ENCODE assay signal across 8 cellular contexts in genomic region chr6:38639498-38640215, GRCh38. TPM values are rescaled to one million over a fixed set of nuclear protein-coding genes. Genes with fewer than 3 reads are reported as not detected.
DNase-seq lines count a peak whose midpoint lies in the region; ATAC-seq, FAIRE-seq and TF ChIP-seq lines count a peak whose summit lies in the region.

Gene BTBD9, minus strand, starts transcription at chr6:38639929.

- peaks cover 31 to 64% (median 49%) of the 10 kb centered on the region in 4 donors for H3K4me1 Mint-ChIP-seq in CD4-positive, alpha-beta memory T cell

- no peaks in the 10 kb centered on the region for H3K36me3 ChIP-seq in CD4-positive, alpha-beta memory T cell (ENCODE audit: insufficient read depth, low read length)
- H3K36me3 ChIP-seq in endothelial cell of umbilical vein (ENCODE audit: control insufficient read depth in 2 of 2, extremely low read depth in 1 of 2, insufficient read depth in 2 of 2, low read length in 2 of 2) = no peaks in the 10 kb centered on the region

- peak within 1 kb of the TSS; percentile 69 for H2AFZ ChIP-seq in endothelial cell of umbilical vein (ENCODE audit: low read depth, low read length)

- no peaks in the 10 kb centered on the region for H3K9me3 Mint-ChIP-seq in CD4-positive, alpha-beta memory T cell

- H3K27ac Mint-ChIP-seq in CD4-positive, alpha-beta memory T cell = peak within 1 kb of the TSS; percentile 97 to 99 (median 98)

- peak within 1 kb of the TSS; percentile 90 to 100 for H3K4me3 ChIP-seq in CD4-positive, alpha-beta memory T cell (ENCODE audit: low read length in 2 of 2)
- H3K4me3 ChIP-seq in endothelial cell of umbilical vein (replicated peaks in 1 of 3; ENCODE audit: insufficient read depth in 1 of 3, low read depth in 1 of 3, low read length in 3 of 3) = peak within 1 kb of the TSS; percentile 34 to 69 (median 66)

- peak within 1 kb of the TSS; percentile 97 for H3K27ac ChIP-seq in CD4-positive, alpha-beta memory T cell (ENCODE audit: low read depth, low read length)
- H3K27ac ChIP-seq in endothelial cell of umbilical vein (ENCODE audit: insufficient read depth, low read depth, low read length) = peak within 1 kb of the TSS; percentile 91

- peak; percentile 53 for TF ChIP-seq POLR2A in endothelial cell of umbilical vein (IDR thresholded peaks at IDR 0.05; ENCODE audit: low read depth, low read length)

- H4K20me1 ChIP-seq in endothelial cell of umbilical vein (replicated peaks; ENCODE audit: control insufficient read depth, extremely low read depth, insufficient read depth, low read length) = no peaks in the 10 kb centered on the region

- no peaks in the 10 kb centered on the region for H3K27me3 Mint-ChIP-seq in CD4-positive, alpha-beta memory T cell

- dilution Hi-C loops in endothelial cell of umbilical vein (cut with MboI; ENCODE audit: extremely low pct_ligation_motif_present, low sequenced_read_pairs) = no loop called here

- intact Hi-C loops in CD4-positive, alpha-beta memory T cell (cut with micrococcal nuclease) = loop anchor here (1.0 to 10.0 kb wide), 4 partner anchors 64 to 820 kb away; partner anchors contain the start of genes GLO1, SAYSD1 and ZFAND3
- intact Hi-C loops in endothelial cell of umbilical vein (cut with micrococcal nuclease) = loop anchor here (1.0 to 2.0 kb wide), 2 partner anchors 63 to 67 kb away; no protein-coding TSS in a partner anchor

- peak; percentile 87 to 92 (median 90) for DNase-seq in CD4-positive, alpha-beta memory T cell
- DNase-seq in NOMO-1 treated with DMSO at 0.1 percent for 48 hours (lab: John Stamatoyannopoulos, UW; ENCODE audit: unreplicated experiment) = peak; percentile 58
- peak; percentile 40 for DNase-seq in activated CD8-positive, alpha-beta memory T cell treated with anti-CD3 and anti-CD28 coated beads, Interleukin-2, amount 50 U/mL, for 24 hours (ENCODE audit: extremely low read depth)
- peak; percentile 88 for DNase-seq in endothelial cell of umbilical vein (ENCODE audit: low read depth, low spot score)
- peak; percentile 80 for DNase-seq in midbrain (lab: John Stamatoyannopoulos, UW)
- peak; percentile 60 for DNase-seq in stimulated activated CD8-positive, alpha-beta memory T cell treated with anti-CD3 and anti-CD28 coated beads, Interleukin-2, amount 100 ng/mL, for 1 hour (ENCODE audit: low read depth in 2 of 2)

- H3K9me1 ChIP-seq in endothelial cell of umbilical vein (replicated peaks; ENCODE audit: control insufficient read depth, extremely low read depth, insufficient read depth, low read length) = no peaks in the 10 kb centered on the region

- POLR2A ChIA-PET in CD4-positive, alpha-beta memory T cell (lab: Charles Lee; ENCODE audit: partially characterized antibody) = interaction anchor here (0.6 to 2.9 kb wide), 12 partner anchors 8 to 821 kb away, joined by 3 to 16 read pairs (median 4); partner anchors contain the start of genes GLO1 and ZFAND3
- POLR2A ChIA-PET in endothelial cell of umbilical vein (lab: Charles Lee) = interaction anchor here (0.6 kb wide), 1 partner anchor 59 kb away, joined by 5 read pairs; no protein-coding TSS in a partner anchor

- H3K27me3 ChIP-seq in CD4-positive, alpha-beta memory T cell (ENCODE audit: insufficient read depth, low read length) = no peaks in the 10 kb centered on the region
- H3K27me3 ChIP-seq in endothelial cell of umbilical vein (ENCODE audit: control insufficient read depth in 2 of 2, insufficient read depth in 2 of 2, low read length in 2 of 2) = no peaks in the 10 kb centered on the region

- FAIRE-seq in endothelial cell of umbilical vein (lab: Jason Lieb, UNC) = peak; percentile 28

- peaks cover 44% of the 10 kb centered on the region for H3K4me1 ChIP-seq in CD4-positive, alpha-beta memory T cell (ENCODE audit: insufficient read depth, low read length)
- H3K4me1 ChIP-seq in endothelial cell of umbilical vein (ENCODE audit: control insufficient read depth, extremely low read depth, insufficient read depth, low read length) = peaks cover 16% of the 10 kb centered on the region

- TF ChIP-seq CTCF in endothelial cell of umbilical vein (IDR thresholded peaks at IDR 0.05; ENCODE audit: extremely low read depth in 1 of 2, insufficient read depth in 1 of 2, low read depth in 1 of 2, low read length in 2 of 2) = no peak

- H3K79me2 ChIP-seq in endothelial cell of umbilical vein (ENCODE audit: control insufficient read depth, insufficient read depth, low read length) = no peaks in the 10 kb centered on the region

- BruUV-seq in endothelial cell of umbilical vein (replicated peaks; lab: Mats Ljungman, UMichigan) = no TSS peak

- CTCF ChIA-PET in CD4-positive, alpha-beta memory T cell (lab: Charles Lee; ENCODE audit: partially characterized antibody) = no interaction called here
- CTCF ChIA-PET in endothelial cell of umbilical vein (lab: Charles Lee) = interaction anchor here (0.9 to 1.3 kb wide), 2 partner anchors 46 to 81 kb away, joined by 3 read pairs; no protein-coding TSS in a partner anchor

- H3K9me3 ChIP-seq in CD4-positive, alpha-beta memory T cell (ENCODE audit: control insufficient read depth in 1 of 2, low read length in 2 of 2) = no peaks in the 10 kb centered on the region
- H3K9me3 ChIP-seq in endothelial cell of umbilical vein (replicated peaks; ENCODE audit: control insufficient read depth, insufficient read depth, low read length) = no peaks in the 10 kb centered on the region

- peak within 1 kb of the TSS; percentile 93 for H3K4me2 ChIP-seq in endothelial cell of umbilical vein (ENCODE audit: insufficient read depth, low read length)

- peak within 1 kb of the TSS; percentile 86 to 95 (median 93) for H3K4me3 Mint-ChIP-seq in CD4-positive, alpha-beta memory T cell

- peak; percentile 83 for ATAC-seq in GM19372 (IDR thresholded peaks at IDR 0.05; ENCODE audit: low read depth, unreplicated experiment)
- peak; percentile 68 for ATAC-seq in HG03521 (IDR thresholded peaks at IDR 0.05; ENCODE audit: unreplicated experiment)

- peaks cover 3 to 4% of the 10 kb centered on the region in 2 donors for H3K36me3 Mint-ChIP-seq in CD4-positive, alpha-beta memory T cell

- H3K9ac ChIP-seq in endothelial cell of umbilical vein (replicated peaks; ENCODE audit: extremely low read depth, insufficient read depth, low read length) = peak within 1 kb of the TSS; percentile 89

TF ChIP-seq in endothelial cell of umbilical vein, 7 proteins besides CTCF, POLR2A, EP300 and RAD21:
- TF ChIP-seq, protein P1, sequence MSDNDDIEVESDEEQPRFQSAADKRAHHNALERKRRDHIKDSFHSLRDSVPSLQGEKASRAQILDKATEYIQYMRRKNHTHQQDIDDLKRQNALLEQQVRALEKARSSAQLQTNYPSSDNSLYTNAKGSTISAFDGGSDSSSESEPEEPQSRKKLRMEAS (IDR thresholded peaks at IDR 0.05; ENCODE audit: insufficient read depth, insufficient read length) = no peak
- TF ChIP-seq FOS (IDR thresholded peaks at IDR 0.05; ENCODE audit: borderline replicate concordance, insufficient read depth, low read length) = peak; percentile 4
- TF ChIP-seq JUN (IDR thresholded peaks at IDR 0.05; ENCODE audit: borderline replicate concordance, insufficient read depth, insufficient read length, low read depth) = no peak
- TF ChIP-seq EZH2 (IDR thresholded peaks at IDR 0.05; ENCODE audit: borderline replicate concordance, low read depth, low read length, severe bottlenecking) = no peak
- TF ChIP-seq POLR2AphosphoS5 (IDR thresholded peaks at IDR 0.05; ENCODE audit: insufficient read depth, low read depth, low read length) = peak; percentile 87
- TF ChIP-seq GATA2 (IDR thresholded peaks at IDR 0.05; ENCODE audit: insufficient read depth, insufficient read length, low read depth, low read length) = no peak
- TF ChIP-seq MYC (IDR thresholded peaks at IDR 0.05; ENCODE audit: low read depth, low read length) = no peak

RNA-seq across cellular contexts. Expression of gene BTBD9, which starts in this region (rescaled TPM):
- total RNA-seq in CD4-positive, alpha-beta memory T cell = 10 to 100 TPM; 39.7 to 40.4 TPM
- 10 to 100 TPM in 1 of 2 donors, 1 to 10 TPM in 1; 5.2 to 24.9 TPM for polyA plus RNA-seq in CD4-positive, alpha-beta memory T cell
- total RNA-seq in endothelial cell of umbilical vein = 15.0 and 16.0 TPM in 2 replicates
- polyA plus RNA-seq in endothelial cell of umbilical vein = 3.4 and 4.9 TPM in 2 replicates
- 4.8 and 4.9 TPM in 2 replicates for polyA plus RNA-seq in endothelial cell of umbilical vein (2011; cell fraction: cytosol; rRNA removed)
- 11.8 and 12.4 TPM in 2 replicates for polyA plus RNA-seq in endothelial cell of umbilical vein (2011; cell fraction: nucleus; rRNA removed)
- 5.1 and 5.5 TPM in 2 replicates for polyA plus RNA-seq in endothelial cell of umbilical vein (2012)
- polyA minus RNA-seq in endothelial cell of umbilical vein = 35.1 and 45.7 TPM in 2 replicates
- 2.2 TPM for polyA minus RNA-seq in endothelial cell of umbilical vein (2011; cell fraction: cytosol; rRNA and poly(A)+ RNA removed)
- polyA minus RNA-seq in endothelial cell of umbilical vein (2011; cell fraction: nucleus; rRNA and poly(A)+ RNA removed) = 79.2 and 109 TPM in 2 replicates

Comparison
In these comparisons a context has a peak if more than half of its experiments do, and no peak if none do; other contexts are left out.
1. Peak in every context shown above with its lines: DNase-seq, ATAC-seq, H3K4me3 ChIP-seq and H3K27ac ChIP-seq.
2. DNase-seq: peak in every context shown above with its lines; median percentile 90 in CD4-positive, alpha-beta memory T cell; 88 in endothelial cell of umbilical vein; 80 in midbrain; 60 in stimulated activated CD8-positive, alpha-beta memory T cell treated with anti-CD3 and anti-CD28 coated beads, Interleukin-2, amount 100 ng/mL, for 1 hour; 58 in NOMO-1 treated with DMSO at 0.1 percent for 48 hours; 40 in activated CD8-positive, alpha-beta memory T cell treated with anti-CD3 and anti-CD28 coated beads, Interleukin-2, amount 50 U/mL, for 24 hours.